ENCODE assay signal across 8 cellular contexts in genomic region chrX:54529559-54530357, GRCh38. TPM values are rescaled to one million over a fixed set of nuclear protein-coding genes. Genes with fewer than 3 reads are reported as not detected.
DNase-seq lines count a peak whose midpoint lies in the region; ATAC-seq and TF ChIP-seq lines count a peak whose summit lies in the region.

GNL3L (plus strand) TSS chrX:54530219; CDS start chrX:54532567, 2,348 bp downstream.

- peak within 1 kb of the TSS; percentile 70 for H3K4me3 ChIP-seq in upper lobe of right lung

- in situ Hi-C loops in GM13977 (cut with MboI; ENCODE audit: low pct_unique_long_range_greater_than_20kb, low sequenced_read_pairs, unreplicated experiment): no loop called here

- no peaks in the 10 kb centered on the region for H3K27me3 ChIP-seq in upper lobe of right lung

- H3K9me3 Mint-ChIP-seq in progenitor cell of endocrine pancreas (ENCODE audit: low read depth): peaks cover 22% of the 10 kb centered on the region

- peak within 1 kb of the TSS; percentile 99 for H3K27ac Mint-ChIP-seq in progenitor cell of endocrine pancreas

- intact Hi-C loops in left cardiac atrium (cut with DNase I) (no loop called here), upper lobe of right lung (cut with DNase I) (no loop called here)

- no peaks in the 10 kb centered on the region for H3K36me3 ChIP-seq in upper lobe of right lung

- H3K27me3 Mint-ChIP-seq in progenitor cell of endocrine pancreas: no peaks in the 10 kb centered on the region

- peak; percentile 89 for DNase-seq in GM13977 (ENCODE audit: low spot score)
- peak; percentile 89 for DNase-seq in NCI-H146 treated with DMSO at 0.1 percent for 48 hours (lab: John Stamatoyannopoulos, UW; ENCODE audit: unreplicated experiment)
- peak; percentile 63 to 89 (median 75) for DNase-seq in T-helper 1 cell
- peak; percentile 80 for DNase-seq in amniotic epithelial cell (ENCODE audit: low read depth)
- peak; percentile 89 for DNase-seq in left cardiac atrium
- DNase-seq in progenitor cell of endocrine pancreas (ENCODE audit: low spot score, unreplicated experiment): peak; percentile 56
- peak; percentile 95 for DNase-seq in upper lobe of right lung

- peaks cover 5% of the 10 kb centered on the region for H3K4me1 Mint-ChIP-seq in progenitor cell of endocrine pancreas (ENCODE audit: low read depth)

- TF ChIP-seq CTCF in GM13977 (IDR thresholded peaks at IDR 0.05; ENCODE audit: extremely low read depth, insufficient read depth, missing control alignments): no peak
- no peak for TF ChIP-seq CTCF in progenitor cell of endocrine pancreas (IDR thresholded peaks at IDR 0.05; ENCODE audit: unreplicated experiment)
- no peak for TF ChIP-seq CTCF in upper lobe of right lung (IDR thresholded peaks at IDR 0.05)

- peak within 1 kb of the TSS; percentile 87 for H3K27ac ChIP-seq in upper lobe of right lung

- peak within 1 kb of the TSS; percentile 93 for H3K4me3 Mint-ChIP-seq in progenitor cell of endocrine pancreas (ENCODE audit: low read depth)

- H3K9me3 ChIP-seq in upper lobe of right lung: no peaks in the 10 kb centered on the region

- ATAC-seq in HG02870 (IDR thresholded peaks at IDR 0.05; ENCODE audit: unreplicated experiment): peak; percentile 73
- ATAC-seq in left cardiac atrium: peak; percentile 92 to 97
- peak; percentile 98 for ATAC-seq in upper lobe of right lung

- H3K4me1 ChIP-seq in upper lobe of right lung: no peaks in the 10 kb centered on the region

- peaks cover 17% of the 10 kb centered on the region for H3K36me3 Mint-ChIP-seq in progenitor cell of endocrine pancreas (ENCODE audit: insufficient read depth)

RNA-seq across cellular contexts. Expression of gene GNL3L, which starts in this region (rescaled TPM):
- total RNA-seq in left cardiac atrium (10 to 100 TPM; 20.5 to 26.4 TPM), progenitor cell of endocrine pancreas (42.1 and 43.7 TPM in 2 replicates), upper lobe of right lung (29.0 TPM)

Comparison
In these comparisons a context has a peak if more than half of its experiments do, and no peak if none do; other contexts are left out.
1. Peak in every context shown above with its lines: DNase-seq, ATAC-seq, H3K4me3 ChIP-seq and H3K27ac ChIP-seq.